Comparison of ENCODE assay signal across 2 cellular contexts in genomic region chr7:26555971-26556830, GRCh38.
TF ChIP-seq lines count a peak whose summit lies in the region.

No MANE protein-coding gene starts in this region.

TF ChIP-seq in SK-N-SH, 30 proteins besides CTCF, POLR2A, EP300 and RAD21 (continued from another document):
- no peak for TF ChIP-seq ZBTB33 (IDR thresholded peaks at IDR 0.05; ENCODE audit: borderline replicate concordance, low read depth)
- no peak for TF ChIP-seq SMC3 (IDR thresholded peaks at IDR 0.05; ENCODE audit: low read depth, low read length)
- TF ChIP-seq TAF1 (IDR thresholded peaks at IDR 0.05; ENCODE audit: borderline replicate concordance, low read depth, low read length): no peak

TF ChIP-seq in SK-N-SH treated with all-trans-retinoic acid at 6 μM for 48 hours, 23 proteins besides CTCF, POLR2A, EP300 and RAD21 (continued from another document):
- TF ChIP-seq PATZ1 (CRISPR knock-in tag; IDR thresholded peaks at IDR 0.05; ENCODE audit: borderline replicate concordance): no peak
- TF ChIP-seq OSR1 (CRISPR knock-in tag; IDR thresholded peaks at IDR 0.05): no peak
- TF ChIP-seq POU6F1 (CRISPR knock-in tag; IDR thresholded peaks at IDR 0.05; ENCODE audit: borderline replicate concordance, low read depth): no peak
- no peak for TF ChIP-seq SNAI2 (CRISPR knock-in tag; IDR thresholded peaks at IDR 0.05)
- no peak for TF ChIP-seq TOX (CRISPR knock-in tag; IDR thresholded peaks at IDR 0.05; ENCODE audit: borderline replicate concordance)
- no peak for TF ChIP-seq ZFP3 (CRISPR knock-in tag; IDR thresholded peaks at IDR 0.05)
- no peak for TF ChIP-seq ARNTL (CRISPR knock-in tag; IDR thresholded peaks at IDR 0.05; ENCODE audit: borderline replicate concordance, low read depth)
- TF ChIP-seq GLIS3 (CRISPR knock-in tag; IDR thresholded peaks at IDR 0.05): no peak
- TF ChIP-seq ESRRG (CRISPR knock-in tag; IDR thresholded peaks at IDR 0.05): no peak
